Comparison of ENCODE assay signal across 33 cellular contexts in genomic region chr9:6047020-6047419, GRCh38.
"Had no signal": no experiment of that assay in that cellular context is flagged by ENCODE, and none has a peak within 500 bp of the region (broad histone marks: within the 10 kb centered on the region; RNA-seq: fewer than 3 reads in every experiment).

No MANE protein-coding gene starts in this region.

- H3K4me3 Mint-ChIP-seq: activated B cell treated with CpG ODN at 0.5 μM for 24 hours; activated CD4-positive, alpha-beta memory T cell treated with anti-CD3 and anti-CD28 coated beads for 36 hours; activated CD8-positive, alpha-beta memory T cell treated with anti-CD3 and anti-CD28 coated beads, Interleukin-2, amount 10 ng/mL, durations not matched to agents 7 days and 5 days; activated CD8-positive, alpha-beta T cell treated with anti-CD3 and anti-CD28 coated beads, Interleukin-2, amount 10 ng/mL, durations not matched to agents 7 days and 5 days; activated naive CD8-positive, alpha-beta T cell treated with anti-CD3 and anti-CD28 coated beads for 36 hours; activated naive CD8-positive, alpha-beta T cell treated with anti-CD3 and anti-CD28 coated beads, Interleukin-2, amount 50 U/mL, for 24 hours; activated T-helper 1 cell treated with anti-CD3 and anti-CD28 coated beads, Interleukin-12 subunit alpha, Interleukin-12 subunit beta, Interleukin-2, Interleukin-4 antibody, amounts not matched to agents 30 ng/mL and 10 ng/mL and 1 ng/mL, durations not matched to agents 14 hours and 24 hours and 36 hours; effector memory CD8-positive, alpha-beta T cell; T-helper 17 cell; T-helper 2 cell treated with Interferon-gamma antibody and Interleukin-4, amounts not matched to agents 5 μg/mL and 100 μg/mL, for 36 hours had no signal

- H3K9me3 Mint-ChIP-seq: activated B cell treated with CpG ODN at 0.5 μM for 24 hours; activated CD4-positive, alpha-beta memory T cell treated with anti-CD3 and anti-CD28 coated beads for 36 hours; activated naive CD8-positive, alpha-beta T cell treated with anti-CD3 and anti-CD28 coated beads for 36 hours; activated naive CD8-positive, alpha-beta T cell treated with anti-CD3 and anti-CD28 coated beads, Interleukin-2, amount 50 U/mL, for 24 hours; activated T-helper 1 cell treated with anti-CD3 and anti-CD28 coated beads, Interleukin-12 subunit alpha, Interleukin-12 subunit beta, Interleukin-2, Interleukin-4 antibody, amounts not matched to agents 30 ng/mL and 10 ng/mL and 1 ng/mL, durations not matched to agents 14 hours and 24 hours and 36 hours; effector memory CD8-positive, alpha-beta T cell; T-helper 2 cell treated with Interferon-gamma antibody and Interleukin-4, amounts not matched to agents 5 μg/mL and 100 μg/mL, for 36 hours had no signal

- H3K27ac Mint-ChIP-seq: activated B cell treated with CpG ODN at 0.5 μM for 24 hours; activated CD4-positive, alpha-beta memory T cell treated with anti-CD3 and anti-CD28 coated beads for 36 hours; activated CD8-positive, alpha-beta memory T cell treated with anti-CD3 and anti-CD28 coated beads, Interleukin-2, amount 10 ng/mL, durations not matched to agents 7 days and 5 days; activated CD8-positive, alpha-beta T cell treated with anti-CD3 and anti-CD28 coated beads, Interleukin-2, amount 10 ng/mL, durations not matched to agents 7 days and 5 days; activated naive CD8-positive, alpha-beta T cell treated with anti-CD3 and anti-CD28 coated beads for 36 hours; activated naive CD8-positive, alpha-beta T cell treated with anti-CD3 and anti-CD28 coated beads, Interleukin-2, amount 50 U/mL, for 24 hours; activated T-helper 1 cell treated with anti-CD3 and anti-CD28 coated beads, Interleukin-12 subunit alpha, Interleukin-12 subunit beta, Interleukin-2, Interleukin-4 antibody, amounts not matched to agents 30 ng/mL and 10 ng/mL and 1 ng/mL, durations not matched to agents 14 hours and 24 hours and 36 hours; effector memory CD8-positive, alpha-beta T cell; T-helper 17 cell; T-helper 2 cell treated with Interferon-gamma antibody and Interleukin-4, amounts not matched to agents 5 μg/mL and 100 μg/mL, for 36 hours had no signal

- DNase-seq: activated B cell treated with CpG ODN at 0.5 μM for 24 hours; activated CD4-positive, alpha-beta memory T cell treated with anti-CD3 and anti-CD28 coated beads for 36 hours; activated CD4-positive, alpha-beta T cell treated with anti-CD3 and anti-CD28 coated beads for 1 hour; activated CD4-positive, alpha-beta T cell treated with anti-CD3 and anti-CD28 coated beads for 48 hours; activated CD8-positive, alpha-beta memory T cell treated with anti-CD3 and anti-CD28 coated beads, Interleukin-2, amount 10 ng/mL, durations not matched to agents 7 days and 5 days; activated CD8-positive, alpha-beta memory T cell treated with anti-CD3 and anti-CD28 coated beads, Interleukin-2, amount 50 U/mL, for 4 hours; activated CD8-positive, alpha-beta T cell treated with anti-CD3 and anti-CD28 coated beads, Interleukin-2, amount 10 ng/mL, durations not matched to agents 7 days and 5 days; activated gamma-delta T cell; activated naive CD4-positive, alpha-beta T cell; activated naive CD4-positive, alpha-beta T cell treated with anti-CD3 and anti-CD28 coated beads, Interleukin-2, amount 50 U/mL, for 16 hours; activated naive CD8-positive, alpha-beta T cell treated with anti-CD3 and anti-CD28 coated beads for 36 hours; activated naive CD8-positive, alpha-beta T cell treated with anti-CD3 and anti-CD28 coated beads, Interleukin-2, amount 50 U/mL, for 24 hours; activated T-cell treated with anti-CD3 and anti-CD28 coated beads, Interleukin-2, amount 50 U/mL, for 1 hour; activated T-cell treated with anti-CD3 and anti-CD28 coated beads, Interleukin-2, amount 50 U/mL, for 48 hours; adrenal gland; amygdala; aorta; body of pancreas; caudate nucleus; cortex of kidney; dermis blood vessel endothelial cell; effector CD4-positive, alpha-beta T cell; effector memory CD8-positive, alpha-beta T cell; esophagus squamous epithelium; foreskin melanocyte; heart right ventricle; T-helper 1 cell; T-helper 17 cell; T1000; WERI-Rb-1 had no signal

- H3K36me3 Mint-ChIP-seq: activated CD4-positive, alpha-beta memory T cell treated with anti-CD3 and anti-CD28 coated beads for 36 hours; activated CD8-positive, alpha-beta memory T cell treated with anti-CD3 and anti-CD28 coated beads, Interleukin-2, amount 10 ng/mL, durations not matched to agents 7 days and 5 days; activated naive CD8-positive, alpha-beta T cell treated with anti-CD3 and anti-CD28 coated beads for 36 hours had no signal

- ATAC-seq: activated CD8-positive, alpha-beta memory T cell treated with anti-CD3 and anti-CD28 coated beads, Interleukin-2, amount 10 ng/mL, durations not matched to agents 7 days and 5 days; activated CD8-positive, alpha-beta T cell treated with anti-CD3 and anti-CD28 coated beads, Interleukin-2, amount 10 ng/mL, durations not matched to agents 7 days and 5 days; activated naive CD8-positive, alpha-beta T cell treated with anti-CD3 and anti-CD28 coated beads, Interleukin-2, amount 50 U/mL, for 24 hours; body of pancreas; effector memory CD8-positive, alpha-beta T cell; gastroesophageal sphincter; heart right ventricle; T-helper 17 cell had no signal
